In genomic region chr1:238380167-238380566, GRCh38 we compare ENCODE assay signal across 23 cellular contexts.
"Had no signal": no experiment of that assay in that cellular context is flagged by ENCODE, and none has a peak within 500 bp of the region (broad histone marks: within the 10 kb centered on the region; RNA-seq: fewer than 3 reads in every experiment).

No MANE protein-coding gene starts in this region.

- H3K4me1 Mint-ChIP-seq: activated CD4-positive, alpha-beta T cell treated with anti-CD3 and anti-CD28 coated beads for 36 hours; activated naive CD4-positive, alpha-beta T cell treated with anti-CD3 and anti-CD28 coated beads, Interleukin-2, amount 50 U/mL, for 24 hours had no signal

- H3K27me3 Mint-ChIP-seq: activated CD4-positive, alpha-beta T cell treated with anti-CD3 and anti-CD28 coated beads for 36 hours; activated CD8-positive, alpha-beta T cell treated with anti-CD3 and anti-CD28 coated beads for 36 hours; activated naive CD4-positive, alpha-beta T cell treated with anti-CD3 and anti-CD28 coated beads, Interleukin-2, amount 50 U/mL, for 24 hours had no signal

- H3K9me2 ChIP-seq: SK-N-SH had no signal

- H3K27ac Mint-ChIP-seq: activated CD4-positive, alpha-beta T cell treated with anti-CD3 and anti-CD28 coated beads for 36 hours; activated CD8-positive, alpha-beta T cell treated with anti-CD3 and anti-CD28 coated beads for 36 hours; activated naive CD4-positive, alpha-beta T cell treated with anti-CD3 and anti-CD28 coated beads, Interleukin-2, amount 50 U/mL, for 24 hours had no signal

- H3K9me3 Mint-ChIP-seq: activated naive CD4-positive, alpha-beta T cell treated with anti-CD3 and anti-CD28 coated beads, Interleukin-2, amount 50 U/mL, for 24 hours had no signal

- H3K27ac ChIP-seq: breast epithelium, Peyer's patch, RWPE1, SJCRH30, VCaP had no signal

- H3K4me3 Mint-ChIP-seq: activated CD4-positive, alpha-beta T cell treated with anti-CD3 and anti-CD28 coated beads for 36 hours; activated CD8-positive, alpha-beta T cell treated with anti-CD3 and anti-CD28 coated beads for 36 hours; activated naive CD4-positive, alpha-beta T cell treated with anti-CD3 and anti-CD28 coated beads, Interleukin-2, amount 50 U/mL, for 24 hours had no signal

- H3K27me3 ChIP-seq: breast epithelium, Peyer's patch, SJCRH30 had no signal

- H3K9me3 ChIP-seq: breast epithelium, Peyer's patch, SJCRH30, SK-N-SH had no signal

- H3K36me3 Mint-ChIP-seq: activated naive CD4-positive, alpha-beta T cell treated with anti-CD3 and anti-CD28 coated beads, Interleukin-2, amount 50 U/mL, for 24 hours had no signal

- DNase-seq: activated CD4-positive, alpha-beta T cell treated with anti-CD3 and anti-CD28 coated beads for 36 hours; activated CD8-positive, alpha-beta memory T cell treated with anti-CD3 and anti-CD28 coated beads, Interleukin-2, amount 50 U/mL, for 4 hours; activated CD8-positive, alpha-beta T cell treated with anti-CD3 and anti-CD28 coated beads for 36 hours; activated effector memory CD4-positive, alpha-beta T cell treated with Interleukin-2 at 50 U/mL for 16 hours; activated naive CD4-positive, alpha-beta T cell; aorta; caudate nucleus; NCI-H1048; NCI-H146; NCI-H187 treated with DMSO at 0.1 percent for 48 hours; NCI-H2081 treated with DMSO at 0.1 percent for 48 hours; NCI-H446; NCI-H524; OCI-M1; Peyer's patch; Right ventricle myocardium superior; SJCRH30; SK-N-SH; T-helper 1 cell had no signal

- H3K4me3 ChIP-seq: breast epithelium, Peyer's patch, SJCRH30 had no signal

- H3K9ac ChIP-seq: SK-N-SH had no signal

- H3K36me3 ChIP-seq: breast epithelium, Peyer's patch, SJCRH30 had no signal

- H3K4me2 ChIP-seq: SK-N-SH had no signal

- ATAC-seq: activated CD4-positive, alpha-beta T cell treated with anti-CD3 and anti-CD28 coated beads for 36 hours; activated CD8-positive, alpha-beta T cell treated with anti-CD3 and anti-CD28 coated beads for 36 hours had no signal

- H3K4me1 ChIP-seq: breast epithelium, Peyer's patch, SJCRH30 had no signal
